8 cellular contexts compared by ENCODE assay signal in the genomic region with DNA sequence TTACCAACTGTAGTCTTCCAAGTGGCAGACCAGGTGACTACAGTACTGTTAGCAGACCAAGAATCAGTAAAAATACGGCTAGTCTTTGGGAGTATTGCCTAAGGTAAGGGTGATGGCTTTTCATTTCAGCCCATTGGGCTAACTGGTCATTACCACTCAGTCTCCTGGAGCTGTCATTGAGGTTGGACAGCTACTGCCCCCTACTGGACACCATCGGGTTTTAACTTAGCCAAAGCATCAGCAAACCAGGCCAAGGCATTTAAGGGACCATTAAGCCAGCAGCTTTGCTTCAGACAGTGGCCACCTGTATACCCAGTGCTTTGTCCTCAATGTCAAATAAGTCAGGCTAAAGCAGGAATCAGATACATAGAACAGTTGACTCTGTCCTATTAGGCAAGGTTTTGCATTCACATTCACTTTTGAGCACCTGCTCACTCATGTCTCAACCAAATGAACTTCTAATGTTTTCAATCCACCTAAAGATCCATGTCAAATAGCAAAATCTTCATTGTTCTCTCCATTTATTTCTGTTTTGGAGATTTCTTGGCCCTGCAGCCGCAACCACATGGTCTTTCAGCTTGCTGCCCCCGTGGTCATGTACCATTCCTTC.
DNase-seq lines count a peak whose midpoint lies in the region; TF ChIP-seq lines count a peak whose summit lies in the region.

No MANE protein-coding gene starts in this region.

- no peak overlapping the region for H2AFZ ChIP-seq in neuronal stem cell (ENCODE audit: low read length)

- no peak overlapping the region for H3K9ac ChIP-seq in neuronal stem cell (ENCODE audit: low read depth, low read length, poor library complexity)

- no peak for TF ChIP-seq EP300 in tibial nerve (IDR thresholded peaks at IDR 0.05)

- no peak overlapping the region for H2BK5ac ChIP-seq in neuronal stem cell (ENCODE audit: low read length)

- DNase-seq in GM10248 (ENCODE audit: extremely low spot score), result peak; percentile 55
- DNase-seq in H4 (ENCODE audit: low spot score), result peak; percentile 41
- DNase-seq in NCI-H2227 (lab: John Stamatoyannopoulos, UW; ENCODE audit: unreplicated experiment), result peak; percentile 45
- peak; percentile 54 for DNase-seq in activated CD8-positive, alpha-beta memory T cell treated with anti-CD3 and anti-CD28 coated beads, Interleukin-2, amount 50 U/mL, for 4 hours
- peak; percentile 75 for DNase-seq in fibroblast of mammary gland (ENCODE audit: low read depth)
- DNase-seq in neuronal stem cell (ENCODE audit: low spot score), result peak; percentile 42
- DNase-seq in tibial nerve (ENCODE audit: low spot score in 2 of 2), result peak in 1 of 2 donors; percentile 53
- DNase-seq in NCI-H128 (lab: John Stamatoyannopoulos, UW; ENCODE audit: unreplicated experiment), result no peak

- H3K27me3 ChIP-seq in neuronal stem cell (ENCODE audit: control insufficient read depth in 3 of 3, insufficient read depth in 3 of 3, low read depth in 1 of 3, low read length in 3 of 3) (no peaks in the 10 kb centered on the region), tibial nerve (no peaks in the 10 kb centered on the region)

- no peak overlapping the region for H2AK5ac ChIP-seq in neuronal stem cell (ENCODE audit: low read depth, low read length)

- TF ChIP-seq CTCF in GM10248 (IDR thresholded peaks at IDR 0.05; ENCODE audit: control extremely low read depth, extremely low read depth, low read depth, missing control alignments), result peak; percentile 82
- peak; percentile 82 for TF ChIP-seq CTCF in fibroblast of mammary gland (conservative IDR thresholded peaks at IDR 0.05; ENCODE audit: control insufficient read depth, insufficient read depth, low read depth, low read length)
- peak; percentile 11 to 55 (median 36) for TF ChIP-seq CTCF in tibial nerve (IDR thresholded peaks at IDR 0.05)

- H4K91ac ChIP-seq in neuronal stem cell (ENCODE audit: low read depth, low read length, poor library complexity), result no peak overlapping the region

- POLR2A ChIA-PET in GM10248 (lab: Yijun Ruan, JAX), result no interaction called here

- H3K4me2 ChIP-seq in neuronal stem cell (ENCODE audit: insufficient read depth, low read length, poor library complexity, severe bottlenecking), result no peak overlapping the region

- WGBS in neuronal stem cell (ENCODE audit: extremely low coverage in 2 of 2, insufficient read length in 2 of 2, insufficient replicate concordance in 1 of 2), 2 donors, result no CpG with 5 or more reads among the region's 4 CpGs
- WGBS in tibial nerve, 2 donors, result 71 to 73% methylated on average over 4 of the region's 4 CpGs

- H3K18ac ChIP-seq in neuronal stem cell (ENCODE audit: low read length), result no peak overlapping the region

- H3K4ac ChIP-seq in neuronal stem cell (ENCODE audit: low read length), result no peak overlapping the region

- H2BK120ac ChIP-seq in neuronal stem cell (ENCODE audit: low read depth, low read length), result no peak overlapping the region

- CTCF ChIA-PET in GM10248 (lab: Yijun Ruan, JAX), result interaction anchor here (0.6 to 3.8 kb wide), 24 partner anchors 8 to 269 kb away, joined by 3 to 14 read pairs (median 4); no protein-coding TSS in a partner anchor

- H3K23ac ChIP-seq in neuronal stem cell (ENCODE audit: low read depth, low read length, poor library complexity), result no peak overlapping the region

- no peak overlapping the region for H4K8ac ChIP-seq in neuronal stem cell (ENCODE audit: low read depth, low read length)

- peaks cover 0 to 24% of the 10 kb centered on the region in 2 donors for H3K36me3 ChIP-seq in neuronal stem cell (replicated peaks in 1 of 2; ENCODE audit: control insufficient read depth in 2 of 2, insufficient read depth in 2 of 2, low read length in 2 of 2)
- H3K36me3 ChIP-seq in tibial nerve, result peaks cover 0 to 8% (median 0%) of the 10 kb centered on the region in 3 donors

- no peak overlapping the region for H3K4me3 ChIP-seq in fibroblast of mammary gland (ENCODE audit: control insufficient read depth, low read depth, low read length)
- H3K4me3 ChIP-seq in neuronal stem cell (ENCODE audit: low read length in 2 of 2), result no peak overlapping the region
- H3K4me3 ChIP-seq in tibial nerve, result no peak overlapping the region

- H3K4me1 ChIP-seq in neuronal stem cell (ENCODE audit: control insufficient read depth in 2 of 2, insufficient read depth in 1 of 2, low read depth in 1 of 2, low read length in 2 of 2) (no peaks in the 10 kb centered on the region), tibial nerve (peaks cover 0 to 5% (median 0%) of the 10 kb centered on the region in 4 donors)

- no peak overlapping the region for H3K14ac ChIP-seq in neuronal stem cell (ENCODE audit: low read length)

- no peak overlapping the region for H2BK12ac ChIP-seq in neuronal stem cell (ENCODE audit: low read length)

- H3K9me3 ChIP-seq in neuronal stem cell (replicated peaks in 1 of 2; ENCODE audit: control insufficient read depth in 2 of 2, insufficient read depth in 1 of 2, low read depth in 1 of 2, low read length in 2 of 2), result no peaks in the 10 kb centered on the region
- no peaks in the 10 kb centered on the region for H3K9me3 ChIP-seq in tibial nerve

- TF ChIP-seq POLR2A in tibial nerve (IDR thresholded peaks at IDR 0.05), result no peak

- H3K79me1 ChIP-seq in neuronal stem cell (ENCODE audit: low read depth, low read length), result no peaks in the 10 kb centered on the region

- no peak overlapping the region for H3K27ac ChIP-seq in neuronal stem cell (replicated peaks; ENCODE audit: low read length)
- no peak overlapping the region for H3K27ac ChIP-seq in tibial nerve

- H2BK15ac ChIP-seq in neuronal stem cell (ENCODE audit: low read length), result no peak overlapping the region
